In the genomic region with DNA sequence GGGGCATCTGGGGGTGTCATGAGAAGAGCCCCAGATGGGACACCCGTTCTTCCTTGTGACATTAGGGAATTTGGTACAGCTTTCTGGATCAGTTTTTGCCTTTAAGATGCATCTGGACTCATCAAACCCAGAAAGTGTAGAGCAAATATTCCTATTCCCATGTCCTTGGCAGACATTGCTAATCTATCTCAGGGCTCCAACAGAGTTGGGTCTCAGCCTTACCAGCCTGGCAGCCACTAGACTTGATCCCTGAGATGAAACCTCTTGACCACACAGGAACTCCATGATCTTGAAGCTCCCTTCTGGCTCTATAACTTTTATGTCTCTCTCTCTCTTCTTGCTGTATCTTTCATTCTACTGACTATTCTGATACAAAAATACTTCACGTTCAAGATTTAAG, we compare ENCODE assay signal across 12 cellular contexts. TPM values are rescaled to one million over a fixed set of nuclear protein-coding genes. Genes with fewer than 3 reads are reported as not detected.
A peak's percentile ranks its signal among the peaks of the same experiment; 100 is the strongest.
DNase-seq lines count a peak whose midpoint lies in the region; ATAC-seq and TF ChIP-seq lines count a peak whose summit lies in the region.
"Had no signal": no experiment of that assay in that cellular context is flagged by ENCODE, and none has a peak within 500 bp of the region (broad histone marks: within the 10 kb centered on the region; RNA-seq: fewer than 3 reads in every experiment).

No MANE protein-coding gene starts in this region.

- CTCF ChIA-PET in activated naive CD4-positive, alpha-beta T cell treated with anti-CD3 and anti-CD28 coated beads, Interleukin-2, amount 10 ng/mL, durations not matched to agents 7 days and 5 days (lab: Charles Lee), result no interaction called here

- no peaks in the 10 kb centered on the region for H3K27me3 Mint-ChIP-seq in activated naive CD4-positive, alpha-beta T cell treated with anti-CD3 and anti-CD28 coated beads, Interleukin-2, amount 10 ng/mL, durations not matched to agents 7 days and 5 days

- peaks cover 2% of the 10 kb centered on the region for H3K36me3 Mint-ChIP-seq in activated naive CD4-positive, alpha-beta T cell treated with anti-CD3 and anti-CD28 coated beads, Interleukin-2, amount 10 ng/mL, durations not matched to agents 7 days and 5 days
- H3K36me3 Mint-ChIP-seq: mesothelial cell of epicardium had no signal

- no peaks in the 10 kb centered on the region for H3K36me3 ChIP-seq in cardiac muscle cell
- no peaks in the 10 kb centered on the region for H3K36me3 ChIP-seq in esophagus muscularis mucosa
- peaks cover 3% of the 10 kb centered on the region for H3K36me3 ChIP-seq in osteoblast (ENCODE audit: insufficient read depth, low read length)
- H3K36me3 ChIP-seq in upper lobe of right lung, result no peaks in the 10 kb centered on the region

- no peak overlapping the region for H3K4me3 ChIP-seq in cardiac muscle cell
- H3K4me3 ChIP-seq in esophagus muscularis mucosa, result no peak overlapping the region
- no peak overlapping the region for H3K4me3 ChIP-seq in osteoblast (ENCODE audit: insufficient read depth, low read length)
- no peak overlapping the region for H3K4me3 ChIP-seq in upper lobe of right lung

- TF ChIP-seq CTCF in cardiac muscle cell (IDR thresholded peaks at IDR 0.05; ENCODE audit: low read depth, low read length), result no peak
- no peak for TF ChIP-seq CTCF in esophagus muscularis mucosa (IDR thresholded peaks at IDR 0.05)
- no peak for TF ChIP-seq CTCF in osteoblast (IDR thresholded peaks at IDR 0.05; ENCODE audit: extremely low read depth, low read depth, low read length)
- no peak for TF ChIP-seq CTCF in upper lobe of right lung (IDR thresholded peaks at IDR 0.05)

- H3K27ac ChIP-seq in cardiac muscle cell (peak overlapping the region; percentile 92), esophagus muscularis mucosa (replicated peaks in 1 of 4) (peak overlapping the region; percentile 95 to 97 (median 96)), osteoblast (ENCODE audit: low read depth, low read length) (peak overlapping the region; percentile 96), upper lobe of right lung (peak overlapping the region; percentile 87)
- H3K27ac ChIP-seq: 22Rv1 had no signal

- intact Hi-C loops in left ventricle myocardium superior (cut with micrococcal nuclease), result no loop called here
- intact Hi-C loops in esophagus muscularis mucosa (cut with DNase I), result loop anchor here (2.0 to 10.0 kb wide), 3 partner anchors 33 to 155 kb away; no protein-coding TSS in a partner anchor
- intact Hi-C loops in upper lobe of right lung (cut with DNase I), result loop anchor here (10.0 kb wide), 1 partner anchor 95 kb away; a partner anchor contains a TSS

- DNase-seq in cardiac muscle cell (ENCODE audit: low read depth in 1 of 2, low spot score in 1 of 2) (no peak), left ventricle myocardium superior (no peak), esophagus muscularis mucosa (ENCODE audit: extremely low spot score) (no peak), osteoblast (ENCODE audit: insufficient read length, low spot score, missing footprints) (no peak), upper lobe of right lung (no peak), AG20443 (ENCODE audit: low spot score) (no peak), UCSD-AML1 (lab: John Stamatoyannopoulos, UW; ENCODE audit: unreplicated experiment) (no peak)
- no peak for DNase-seq in activated naive CD4-positive, alpha-beta T cell treated with anti-CD3 and anti-CD28 coated beads, Interleukin-2, amount 10 ng/mL, durations not matched to agents 7 days and 5 days
- DNase-seq: activated T-cell treated with anti-CD3 and anti-CD28 coated beads, Interleukin-2, amount 50 U/mL, for 1 hour; NCI-H2227 treated with DMSO at 0.1 percent for 48 hours had no signal

- peaks cover 36% of the 10 kb centered on the region for H3K4me1 ChIP-seq in cardiac muscle cell (ENCODE audit: low read depth)
- peaks cover 88 to 100% (median 99%) of the 10 kb centered on the region in 4 donors for H3K4me1 ChIP-seq in esophagus muscularis mucosa
- H3K4me1 ChIP-seq in osteoblast (ENCODE audit: insufficient read depth, low read length), result peaks cover 73% of the 10 kb centered on the region
- H3K4me1 ChIP-seq in upper lobe of right lung, result peaks cover 78% of the 10 kb centered on the region

- no peak for ATAC-seq in left ventricle myocardium superior
- ATAC-seq in upper lobe of right lung, result no peak

- peak overlapping the region; percentile 68 for H3K4me2 ChIP-seq in osteoblast (ENCODE audit: insufficient read depth, low read length)

- no peaks in the 10 kb centered on the region for H3K27me3 ChIP-seq in cardiac muscle cell
- no peaks in the 10 kb centered on the region for H3K27me3 ChIP-seq in esophagus muscularis mucosa
- no peaks in the 10 kb centered on the region for H3K27me3 ChIP-seq in osteoblast (ENCODE audit: insufficient read depth, low read length)
- no peaks in the 10 kb centered on the region for H3K27me3 ChIP-seq in upper lobe of right lung

- no peak overlapping the region for H3K4me3 Mint-ChIP-seq in activated naive CD4-positive, alpha-beta T cell treated with anti-CD3 and anti-CD28 coated beads, Interleukin-2, amount 10 ng/mL, durations not matched to agents 7 days and 5 days
- H3K4me3 Mint-ChIP-seq: mesothelial cell of epicardium had no signal

- no peak for TF ChIP-seq POLR2A in esophagus muscularis mucosa (IDR thresholded peaks at IDR 0.05; ENCODE audit: low read depth)

- no peaks in the 10 kb centered on the region for H4K20me1 ChIP-seq in osteoblast (ENCODE audit: insufficient read depth, low read length)

- H3K27ac Mint-ChIP-seq in activated naive CD4-positive, alpha-beta T cell treated with anti-CD3 and anti-CD28 coated beads, Interleukin-2, amount 10 ng/mL, durations not matched to agents 7 days and 5 days, result no peak overlapping the region
- H3K27ac Mint-ChIP-seq: mesothelial cell of epicardium had no signal

- WGBS in esophagus muscularis mucosa, result 66% methylated on average over 2 of the region's 2 CpGs

- H2AFZ ChIP-seq in osteoblast (ENCODE audit: low read length), result no peak overlapping the region

- peaks cover 8% of the 10 kb centered on the region for H3K4me1 Mint-ChIP-seq in activated naive CD4-positive, alpha-beta T cell treated with anti-CD3 and anti-CD28 coated beads, Interleukin-2, amount 10 ng/mL, durations not matched to agents 7 days and 5 days

- TF ChIP-seq EP300 in esophagus muscularis mucosa (IDR thresholded peaks at IDR 0.05), result no peak

- no peaks in the 10 kb centered on the region for H3K9me3 Mint-ChIP-seq in activated naive CD4-positive, alpha-beta T cell treated with anti-CD3 and anti-CD28 coated beads, Interleukin-2, amount 10 ng/mL, durations not matched to agents 7 days and 5 days
- H3K9me3 Mint-ChIP-seq: mesothelial cell of epicardium had no signal

- no peaks in the 10 kb centered on the region for H3K9me3 ChIP-seq in cardiac muscle cell (ENCODE audit: low read depth)
- no peaks in the 10 kb centered on the region for H3K9me3 ChIP-seq in esophagus muscularis mucosa
- no peaks in the 10 kb centered on the region for H3K9me3 ChIP-seq in osteoblast (ENCODE audit: low read depth, low read length)
- H3K9me3 ChIP-seq in upper lobe of right lung, result no peaks in the 10 kb centered on the region

- H3K79me2 ChIP-seq in osteoblast (ENCODE audit: insufficient read depth, low read length), result peaks cover 61% of the 10 kb centered on the region

RNA-seq across cellular contexts. Expression of a gene that starts 35.7 kb away (rescaled TPM):
- total RNA-seq in cardiac muscle cell (77.3 and 85.1 TPM in 2 replicates), left ventricle myocardium superior (81.4 TPM), esophagus muscularis mucosa (100 to 1,000 TPM; 105 to 161 (median 145) TPM), osteoblast (109 and 128 TPM in 2 replicates), upper lobe of right lung (186 TPM)
- 15.4 and 22.2 TPM in 2 replicates for polyA plus RNA-seq in cardiac muscle cell
